In genomic region chr2:167827352-167828097, GRCh38 we compare ENCODE assay signal across 1 cellular context.
TF ChIP-seq lines count a peak whose summit lies in the region.

No MANE protein-coding gene starts in this region.

TF ChIP-seq in HepG2, 621 proteins besides CTCF, POLR2A, EP300 and RAD21 (continued from another document and continues in another):
- TF ChIP-seq, protein P1, sequence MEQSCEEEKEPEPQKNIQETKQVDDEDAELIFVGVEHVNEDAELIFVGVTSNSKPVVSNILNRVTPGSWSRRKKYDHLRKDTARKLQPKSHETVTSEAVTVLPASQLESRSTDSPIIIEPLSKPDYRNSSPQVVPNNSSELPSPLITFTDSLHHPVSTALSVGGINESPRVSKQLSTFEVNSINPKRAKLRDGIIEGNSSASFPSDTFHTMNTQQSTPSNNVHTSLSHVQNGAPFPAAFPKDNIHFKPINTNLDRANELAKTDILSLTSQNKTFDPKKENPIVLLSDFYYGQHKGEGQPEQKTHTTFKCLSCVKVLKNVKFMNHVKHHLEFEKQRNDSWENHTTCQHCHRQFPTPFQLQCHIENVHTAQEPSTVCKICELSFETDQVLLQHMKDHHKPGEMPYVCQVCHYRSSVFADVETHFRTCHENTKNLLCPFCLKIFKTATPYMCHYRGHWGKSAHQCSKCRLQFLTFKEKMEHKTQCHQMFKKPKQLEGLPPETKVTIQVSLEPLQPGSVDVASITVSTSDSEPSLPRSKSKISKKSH (CRISPR knock-in tag; IDR thresholded peaks at IDR 0.05; ENCODE audit: borderline replicate concordance), result peak; percentile 89; the same call in 1 of the 2 replicates
- TF ChIP-seq ZBED4 (CRISPR knock-in tag; IDR thresholded peaks at IDR 0.05; ENCODE audit: borderline replicate concordance) (peak; percentile 37), TAF1 (CRISPR knock-in tag; IDR thresholded peaks at IDR 0.05) (peak; percentile 57), ATM (IDR thresholded peaks at IDR 0.05; ENCODE audit: borderline replicate concordance) (no peak), ZNF367 (CRISPR knock-in tag; IDR thresholded peaks at IDR 0.05; ENCODE audit: borderline replicate concordance) (no peak), U2AF1 (optimal IDR thresholded peaks at IDR 0.05; ENCODE audit: low read depth, low read length) (no peak), SALL2 (CRISPR knock-in tag; IDR thresholded peaks at IDR 0.05) (peak; percentile 79; the same call in 1 of the 2 replicates), NCOA2 (CRISPR knock-in tag; IDR thresholded peaks at IDR 0.05) (peak; percentile 92), KLF9 (CRISPR knock-in tag; IDR thresholded peaks at IDR 0.05; ENCODE audit: low read depth) (peak; percentile 96; the same call in 1 of the 2 replicates), SRSF4 (IDR thresholded peaks at IDR 0.05; ENCODE audit: low read depth, low read length, poor library complexity, severe bottlenecking) (no peak), ZNF414 (CRISPR knock-in tag; IDR thresholded peaks at IDR 0.05) (peak; percentile 97), STAT5B (CRISPR knock-in tag; IDR thresholded peaks at IDR 0.05) (no peak), ZNF512 (CRISPR knock-in tag; IDR thresholded peaks at IDR 0.05) (peak; percentile 83; the same call in 1 of the 2 replicates), KMT2B (CRISPR knock-in tag; IDR thresholded peaks at IDR 0.05) (no peak; the same call in 1 of the 2 replicates), ZNF724P (CRISPR knock-in tag; IDR thresholded peaks at IDR 0.05; ENCODE audit: borderline replicate concordance) (peak; percentile 49; the same call in 1 of the 2 replicates), ZNF136 (CRISPR knock-in tag; IDR thresholded peaks at IDR 0.05; ENCODE audit: low read depth) (peak; percentile 67), ZKSCAN8 (CRISPR knock-in tag; IDR thresholded peaks at IDR 0.05; ENCODE audit: borderline replicate concordance) (peak; percentile 93), NFATC3 (CRISPR knock-in tag; IDR thresholded peaks at IDR 0.05) (no peak), ZBTB2 (CRISPR knock-in tag; IDR thresholded peaks at IDR 0.05; ENCODE audit: low read depth) (no peak), ZNF33B (CRISPR knock-in tag; IDR thresholded peaks at IDR 0.05) (0 out of 2 replicates have a peak, but pooled peaks have one; percentile 52), ZNF44 (CRISPR knock-in tag; IDR thresholded peaks at IDR 0.05) (no peak), ZMYM3 (CRISPR knock-in tag; IDR thresholded peaks at IDR 0.05) (peak; percentile 95), BCL6 (CRISPR knock-in tag; IDR thresholded peaks at IDR 0.05) (peak; percentile 97), ZNF557 (CRISPR knock-in tag; IDR thresholded peaks at IDR 0.05) (no peak)
- TF ChIP-seq, protein P2, sequence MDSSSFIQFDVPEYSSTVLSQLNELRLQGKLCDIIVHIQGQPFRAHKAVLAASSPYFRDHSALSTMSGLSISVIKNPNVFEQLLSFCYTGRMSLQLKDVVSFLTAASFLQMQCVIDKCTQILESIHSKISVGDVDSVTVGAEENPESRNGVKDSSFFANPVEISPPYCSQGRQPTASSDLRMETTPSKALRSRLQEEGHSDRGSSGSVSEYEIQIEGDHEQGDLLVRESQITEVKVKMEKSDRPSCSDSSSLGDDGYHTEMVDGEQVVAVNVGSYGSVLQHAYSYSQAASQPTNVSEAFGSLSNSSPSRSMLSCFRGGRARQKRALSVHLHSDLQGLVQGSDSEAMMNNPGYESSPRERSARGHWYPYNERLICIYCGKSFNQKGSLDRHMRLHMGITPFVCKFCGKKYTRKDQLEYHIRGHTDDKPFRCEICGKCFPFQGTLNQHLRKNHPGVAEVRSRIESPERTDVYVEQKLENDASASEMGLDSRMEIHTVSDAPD (CRISPR knock-in tag; IDR thresholded peaks at IDR 0.05), result peak; percentile 88; the same call in 1 of the 2 replicates
- TF ChIP-seq, protein P3, sequence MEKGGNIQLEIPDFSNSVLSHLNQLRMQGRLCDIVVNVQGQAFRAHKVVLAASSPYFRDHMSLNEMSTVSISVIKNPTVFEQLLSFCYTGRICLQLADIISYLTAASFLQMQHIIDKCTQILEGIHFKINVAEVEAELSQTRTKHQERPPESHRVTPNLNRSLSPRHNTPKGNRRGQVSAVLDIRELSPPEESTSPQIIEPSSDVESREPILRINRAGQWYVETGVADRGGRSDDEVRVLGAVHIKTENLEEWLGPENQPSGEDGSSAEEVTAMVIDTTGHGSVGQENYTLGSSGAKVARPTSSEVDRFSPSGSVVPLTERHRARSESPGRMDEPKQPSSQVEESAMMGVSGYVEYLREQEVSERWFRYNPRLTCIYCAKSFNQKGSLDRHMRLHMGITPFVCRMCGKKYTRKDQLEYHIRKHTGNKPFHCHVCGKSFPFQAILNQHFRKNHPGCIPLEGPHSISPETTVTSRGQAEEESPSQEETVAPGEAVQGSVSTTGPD (CRISPR knock-in tag; IDR thresholded peaks at IDR 0.05), result peak; percentile 19; the same call in 1 of the 2 replicates
- TF ChIP-seq, protein P4, sequence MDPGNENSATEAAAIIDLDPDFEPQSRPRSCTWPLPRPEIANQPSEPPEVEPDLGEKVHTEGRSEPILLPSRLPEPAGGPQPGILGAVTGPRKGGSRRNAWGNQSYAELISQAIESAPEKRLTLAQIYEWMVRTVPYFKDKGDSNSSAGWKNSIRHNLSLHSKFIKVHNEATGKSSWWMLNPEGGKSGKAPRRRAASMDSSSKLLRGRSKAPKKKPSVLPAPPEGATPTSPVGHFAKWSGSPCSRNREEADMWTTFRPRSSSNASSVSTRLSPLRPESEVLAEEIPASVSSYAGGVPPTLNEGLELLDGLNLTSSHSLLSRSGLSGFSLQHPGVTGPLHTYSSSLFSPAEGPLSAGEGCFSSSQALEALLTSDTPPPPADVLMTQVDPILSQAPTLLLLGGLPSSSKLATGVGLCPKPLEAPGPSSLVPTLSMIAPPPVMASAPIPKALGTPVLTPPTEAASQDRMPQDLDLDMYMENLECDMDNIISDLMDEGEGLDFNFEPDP (CRISPR knock-in tag; conservative IDR thresholded peaks at IDR 0.05), result no peak
- TF ChIP-seq, protein P5, sequence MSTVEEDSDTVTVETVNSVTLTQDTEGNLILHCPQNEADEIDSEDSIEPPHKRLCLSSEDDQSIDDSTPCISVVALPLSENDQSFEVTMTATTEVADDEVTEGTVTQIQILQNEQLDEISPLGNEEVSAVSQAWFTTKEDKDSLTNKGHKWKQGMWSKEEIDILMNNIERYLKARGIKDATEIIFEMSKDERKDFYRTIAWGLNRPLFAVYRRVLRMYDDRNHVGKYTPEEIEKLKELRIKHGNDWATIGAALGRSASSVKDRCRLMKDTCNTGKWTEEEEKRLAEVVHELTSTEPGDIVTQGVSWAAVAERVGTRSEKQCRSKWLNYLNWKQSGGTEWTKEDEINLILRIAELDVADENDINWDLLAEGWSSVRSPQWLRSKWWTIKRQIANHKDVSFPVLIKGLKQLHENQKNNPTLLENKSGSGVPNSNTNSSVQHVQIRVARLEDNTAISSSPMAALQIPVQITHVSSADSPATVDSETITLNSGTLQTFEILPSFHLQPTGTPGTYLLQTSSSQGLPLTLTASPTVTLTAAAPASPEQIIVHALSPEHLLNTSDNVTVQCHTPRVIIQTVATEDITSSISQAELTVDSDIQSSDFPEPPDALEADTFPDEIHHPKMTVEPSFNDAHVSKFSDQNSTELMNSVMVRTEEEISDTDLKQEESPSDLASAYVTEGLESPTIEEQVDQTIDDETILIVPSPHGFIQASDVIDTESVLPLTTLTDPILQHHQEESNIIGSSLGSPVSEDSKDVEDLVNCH (CRISPR knock-in tag; IDR thresholded peaks at IDR 0.05), result no peak
- TF ChIP-seq, protein P6, sequence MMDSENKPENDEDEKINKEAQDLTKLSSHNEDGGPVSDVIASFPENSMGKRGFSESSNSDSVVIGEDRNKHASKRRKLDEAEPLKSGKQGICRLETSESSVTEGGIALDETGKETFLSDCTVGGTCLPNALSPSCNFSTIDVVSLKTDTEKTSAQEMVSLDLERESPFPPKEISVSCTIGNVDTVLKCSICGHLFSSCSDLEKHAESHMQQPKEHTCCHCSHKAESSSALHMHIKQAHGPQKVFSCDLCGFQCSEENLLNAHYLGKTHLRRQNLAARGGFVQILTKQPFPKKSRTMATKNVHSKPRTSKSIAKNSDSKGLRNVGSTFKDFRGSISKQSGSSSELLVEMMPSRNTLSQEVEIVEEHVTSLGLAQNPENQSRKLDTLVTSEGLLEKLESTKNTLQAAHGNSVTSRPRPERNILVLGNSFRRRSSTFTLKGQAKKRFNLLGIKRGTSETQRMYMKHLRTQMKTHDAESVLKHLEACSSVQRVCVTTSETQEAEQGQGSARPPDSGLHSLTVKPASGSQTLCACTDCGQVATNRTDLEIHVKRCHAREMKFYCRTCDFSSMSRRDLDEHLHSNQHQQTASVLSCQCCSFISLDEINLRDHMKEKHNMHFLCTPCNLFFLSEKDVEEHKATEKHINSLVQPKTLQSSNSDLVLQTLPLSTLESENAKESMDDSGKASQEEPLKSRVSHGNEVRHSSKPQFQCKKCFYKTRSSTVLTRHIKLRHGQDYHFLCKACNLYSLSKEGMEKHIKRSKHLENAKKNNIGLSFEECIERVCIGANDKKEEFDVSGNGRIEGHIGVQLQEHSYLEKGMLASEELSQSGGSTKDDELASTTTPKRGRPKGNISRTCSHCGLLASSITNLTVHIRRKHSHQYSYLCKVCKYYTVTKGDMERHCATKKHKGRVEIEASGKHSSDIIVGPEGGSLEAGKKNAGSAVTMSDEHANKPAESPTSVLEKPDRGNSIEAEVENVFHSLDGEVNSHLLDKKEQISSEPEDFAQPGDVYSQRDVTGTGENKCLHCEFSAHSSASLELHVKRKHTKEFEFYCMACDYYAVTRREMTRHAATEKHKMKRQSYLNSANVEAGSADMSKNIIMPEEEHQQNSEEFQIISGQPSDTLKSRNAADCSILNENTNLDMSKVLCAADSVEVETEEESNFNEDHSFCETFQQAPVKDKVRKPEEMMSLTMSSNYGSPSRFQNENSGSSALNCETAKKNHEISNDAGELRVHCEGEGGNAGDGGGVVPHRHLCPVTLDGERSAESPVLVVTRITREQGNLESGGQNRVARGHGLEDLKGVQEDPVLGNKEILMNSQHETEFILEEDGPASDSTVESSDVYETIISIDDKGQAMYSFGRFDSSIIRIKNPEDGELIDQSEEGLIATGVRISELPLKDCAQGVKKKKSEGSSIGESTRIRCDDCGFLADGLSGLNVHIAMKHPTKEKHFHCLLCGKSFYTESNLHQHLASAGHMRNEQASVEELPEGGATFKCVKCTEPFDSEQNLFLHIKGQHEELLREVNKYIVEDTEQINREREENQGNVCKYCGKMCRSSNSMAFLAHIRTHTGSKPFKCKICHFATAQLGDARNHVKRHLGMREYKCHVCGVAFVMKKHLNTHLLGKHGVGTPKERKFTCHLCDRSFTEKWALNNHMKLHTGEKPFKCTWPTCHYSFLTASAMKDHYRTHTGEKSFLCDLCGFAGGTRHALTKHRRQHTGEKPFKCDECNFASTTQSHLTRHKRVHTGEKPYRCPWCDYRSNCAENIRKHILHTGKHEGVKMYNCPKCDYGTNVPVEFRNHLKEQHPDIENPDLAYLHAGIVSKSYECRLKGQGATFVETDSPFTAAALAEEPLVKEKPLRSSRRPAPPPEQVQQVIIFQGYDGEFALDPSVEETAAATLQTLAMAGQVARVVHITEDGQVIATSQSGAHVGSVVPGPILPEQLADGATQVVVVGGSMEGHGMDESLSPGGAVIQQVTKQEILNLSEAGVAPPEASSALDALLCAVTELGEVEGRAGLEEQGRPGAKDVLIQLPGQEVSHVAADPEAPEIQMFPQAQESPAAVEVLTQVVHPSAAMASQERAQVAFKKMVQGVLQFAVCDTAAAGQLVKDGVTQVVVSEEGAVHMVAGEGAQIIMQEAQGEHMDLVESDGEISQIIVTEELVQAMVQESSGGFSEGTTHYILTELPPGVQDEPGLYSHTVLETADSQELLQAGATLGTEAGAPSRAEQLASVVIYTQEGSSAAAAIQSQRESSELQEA (CRISPR knock-in tag; IDR thresholded peaks at IDR 0.05; ENCODE audit: not compliant biosample characterization), result no peak
